17 cellular contexts compared by ENCODE assay signal in genomic region chr20:36614781-36615557, GRCh38. TPM values are rescaled to one million over a fixed set of nuclear protein-coding genes. Genes with fewer than 3 reads are reported as not detected.
DNase-seq lines count a peak whose midpoint lies in the region; ATAC-seq and TF ChIP-seq lines count a peak whose summit lies in the region.
"Had no signal": no experiment of that assay in that cellular context is flagged by ENCODE, and none has a peak within 500 bp of the region (broad histone marks: within the 10 kb centered on the region; RNA-seq: fewer than 3 reads in every experiment).

No MANE protein-coding gene starts in this region.

- WGBS in esophagus muscularis mucosa, result 84% methylated on average over 12 of the region's 14 CpGs
- 86 to 88% methylated on average over 14 of the region's 14 CpGs for WGBS in lower leg skin, 2 donors

- peak overlapping the region; percentile 62 for H3K27ac Mint-ChIP-seq in CD8-positive, alpha-beta T cell
- peak overlapping the region; percentile 52 for H3K27ac Mint-ChIP-seq in activated CD4-positive, alpha-beta memory T cell treated with anti-CD3 and anti-CD28 coated beads, Interleukin-2, amount 10 ng/mL, durations not matched to agents 7 days and 5 days
- H3K27ac Mint-ChIP-seq: endodermal cell had no signal

- POLR2A ChIA-PET in CD8-positive, alpha-beta T cell (lab: Charles Lee), result interaction anchor here (1.0 to 1.1 kb wide), 3 partner anchors 10 to 42 kb away, joined by 3 to 4 read pairs (median 3); partner anchors contain the start of gene RAB5IF
- POLR2A ChIA-PET in activated CD4-positive, alpha-beta memory T cell treated with anti-CD3 and anti-CD28 coated beads, Interleukin-2, amount 10 ng/mL, durations not matched to agents 7 days and 5 days (lab: Charles Lee), result interaction anchor here (1.2 to 3.6 kb wide), 3 partner anchors 9 to 29 kb away, joined by 3 to 32 read pairs (median 7); partner anchors contain the start of genes RAB5IF and SLA2

- DNase-seq in ACHN (peak; percentile 62), kidney tubule cell (ENCODE audit: low spot score) (peak; percentile 87), esophagus muscularis mucosa (ENCODE audit: extremely low spot score) (no peak), lower leg skin (ENCODE audit: low spot score in 2 of 2) (no peak)
- no peak for DNase-seq in CD8-positive, alpha-beta T cell
- DNase-seq in activated CD4-positive, alpha-beta memory T cell treated with anti-CD3 and anti-CD28 coated beads, Interleukin-2, amount 10 ng/mL, durations not matched to agents 7 days and 5 days, result no peak
- no peak for DNase-seq in NK-92 treated with Interleukin-12 subunit alpha and Interleukin-12 subunit beta, amount 100 ng/mL, for 24 hours (lab: John Stamatoyannopoulos, UW)
- DNase-seq: CD4-positive, CD25-positive, alpha-beta regulatory T cell; endodermal cell; gastrocnemius medialis; HCEC 1CT; NCI-H1694; NCI-H748 treated with DMSO at 0.1 percent for 48 hours; SIG-M5 had no signal

- no peak overlapping the region for H3K4me3 ChIP-seq in CD8-positive, alpha-beta T cell (ENCODE audit: low read depth, low read length)
- H3K4me3 ChIP-seq in esophagus muscularis mucosa (no peak overlapping the region), lower leg skin (ENCODE audit: low read depth, poor library complexity, severe bottlenecking) (no peak overlapping the region)
- H3K4me3 ChIP-seq: breast epithelium, gastrocnemius medialis had no signal

- no peaks in the 10 kb centered on the region for H3K9me3 ChIP-seq in CD8-positive, alpha-beta T cell (ENCODE audit: low read length)
- no peaks in the 10 kb centered on the region for H3K9me3 ChIP-seq in esophagus muscularis mucosa
- H3K9me3 ChIP-seq: breast epithelium, gastrocnemius medialis had no signal

- no peaks in the 10 kb centered on the region for H3K27me3 Mint-ChIP-seq in CD8-positive, alpha-beta T cell (ENCODE audit: low read depth)
- no peaks in the 10 kb centered on the region for H3K27me3 Mint-ChIP-seq in activated CD4-positive, alpha-beta memory T cell treated with anti-CD3 and anti-CD28 coated beads, Interleukin-2, amount 10 ng/mL, durations not matched to agents 7 days and 5 days
- H3K27me3 Mint-ChIP-seq: CD4-positive, CD25-positive, alpha-beta regulatory T cell; stimulated activated naive CD8-positive, alpha-beta T cell treated with anti-CD3 and anti-CD28 coated beads, Interleukin-15, Interleukin-2, amounts not matched to agents 100 ng/mL and 50 ng/mL, for 24 hours had no signal

- no peaks in the 10 kb centered on the region for H3K27me3 ChIP-seq in CD8-positive, alpha-beta T cell (ENCODE audit: insufficient read depth, low read length)
- no peaks in the 10 kb centered on the region for H3K27me3 ChIP-seq in esophagus muscularis mucosa
- H3K27me3 ChIP-seq: breast epithelium, gastrocnemius medialis had no signal

- peaks cover 56% of the 10 kb centered on the region for H3K36me3 Mint-ChIP-seq in CD8-positive, alpha-beta T cell
- H3K36me3 Mint-ChIP-seq in activated CD4-positive, alpha-beta memory T cell treated with anti-CD3 and anti-CD28 coated beads, Interleukin-2, amount 10 ng/mL, durations not matched to agents 7 days and 5 days (ENCODE audit: low read depth), result peaks cover 55% of the 10 kb centered on the region

- H3K27ac ChIP-seq in CD8-positive, alpha-beta T cell (ENCODE audit: low read depth, low read length), result no peak overlapping the region
- no peak overlapping the region for H3K27ac ChIP-seq in esophagus muscularis mucosa (replicated peaks in 1 of 4)
- H3K27ac ChIP-seq: gastrocnemius medialis had no signal

- no peaks in the 10 kb centered on the region for H3K9me3 Mint-ChIP-seq in CD8-positive, alpha-beta T cell
- no peaks in the 10 kb centered on the region for H3K9me3 Mint-ChIP-seq in activated CD4-positive, alpha-beta memory T cell treated with anti-CD3 and anti-CD28 coated beads, Interleukin-2, amount 10 ng/mL, durations not matched to agents 7 days and 5 days
- H3K9me3 Mint-ChIP-seq: CD4-positive, CD25-positive, alpha-beta regulatory T cell; endodermal cell; stimulated activated naive CD8-positive, alpha-beta T cell treated with anti-CD3 and anti-CD28 coated beads, Interleukin-15, Interleukin-2, amounts not matched to agents 100 ng/mL and 50 ng/mL, for 24 hours had no signal

- H3K36me3 ChIP-seq in CD8-positive, alpha-beta T cell (ENCODE audit: insufficient read depth, low read length), result peaks cover 36% of the 10 kb centered on the region
- H3K36me3 ChIP-seq in esophagus muscularis mucosa, result peaks cover 34 to 58% (median 54%) of the 10 kb centered on the region in 4 donors
- H3K36me3 ChIP-seq: breast epithelium had no signal

- no peak for TF ChIP-seq EP300 in esophagus muscularis mucosa (IDR thresholded peaks at IDR 0.05)

- TF ChIP-seq CTCF in CD8-positive, alpha-beta T cell (IDR thresholded peaks at IDR 0.05), result no peak
- TF ChIP-seq CTCF in esophagus muscularis mucosa (IDR thresholded peaks at IDR 0.05) (no peak), lower leg skin (IDR thresholded peaks at IDR 0.05) (no peak)

- no peak overlapping the region for H3K4me3 Mint-ChIP-seq in CD8-positive, alpha-beta T cell
- no peak overlapping the region for H3K4me3 Mint-ChIP-seq in activated CD4-positive, alpha-beta memory T cell treated with anti-CD3 and anti-CD28 coated beads, Interleukin-2, amount 10 ng/mL, durations not matched to agents 7 days and 5 days
- H3K4me3 Mint-ChIP-seq: CD4-positive, CD25-positive, alpha-beta regulatory T cell; endodermal cell; stimulated activated naive CD8-positive, alpha-beta T cell treated with anti-CD3 and anti-CD28 coated beads, Interleukin-15, Interleukin-2, amounts not matched to agents 100 ng/mL and 50 ng/mL, for 24 hours had no signal

- TF ChIP-seq POLR2A in esophagus muscularis mucosa (IDR thresholded peaks at IDR 0.05; ENCODE audit: low read depth) (no peak), lower leg skin (IDR thresholded peaks at IDR 0.05) (no peak)

- CTCF ChIA-PET in CD8-positive, alpha-beta T cell (lab: Charles Lee), result interaction anchor here (1.1 to 4.5 kb wide), 4 partner anchors 9 to 140 kb away, joined by 4 to 56 read pairs (median 4); partner anchors contain the start of genes RAB5IF and SLA2
- CTCF ChIA-PET in activated CD4-positive, alpha-beta memory T cell treated with anti-CD3 and anti-CD28 coated beads, Interleukin-2, amount 10 ng/mL, durations not matched to agents 7 days and 5 days (lab: Charles Lee), result interaction anchor here (1.1 to 1.4 kb wide), 4 partner anchors 9 to 159 kb away, joined by 3 to 4 read pairs (median 3); partner anchors contain the start of genes DSN1, RAB5IF and TGIF2

- no peaks in the 10 kb centered on the region for H3K4me1 ChIP-seq in CD8-positive, alpha-beta T cell (ENCODE audit: insufficient read depth, low read length)
- H3K4me1 ChIP-seq in esophagus muscularis mucosa, result no peaks in the 10 kb centered on the region
- H3K4me1 ChIP-seq: breast epithelium, gastrocnemius medialis had no signal

- H3K4me1 Mint-ChIP-seq in CD8-positive, alpha-beta T cell (ENCODE audit: low read depth), result peaks cover 16% of the 10 kb centered on the region
- peaks cover 9% of the 10 kb centered on the region for H3K4me1 Mint-ChIP-seq in activated CD4-positive, alpha-beta memory T cell treated with anti-CD3 and anti-CD28 coated beads, Interleukin-2, amount 10 ng/mL, durations not matched to agents 7 days and 5 days
- H3K4me1 Mint-ChIP-seq: endodermal cell had no signal

- intact Hi-C loops in CD8-positive, alpha-beta T cell (cut with DNase I, micrococcal nuclease), result loop anchor here in 1 of 2 experiments (5.0 kb wide), 1 partner anchor 272 kb away; no protein-coding TSS in a partner anchor
- intact Hi-C loops in esophagus muscularis mucosa (cut with DNase I), result no loop called here
- intact Hi-C loops in lower leg skin (cut with DNase I; ENCODE audit: low total_unique reads), result no loop called here

- no peak for ATAC-seq in CD8-positive, alpha-beta T cell

- in situ Hi-C loops in ACHN (cut with HindIII; ENCODE audit: low pct_ligation_motif_present, low pct_unique_long_range_greater_than_20kb, low sequenced_read_pairs), result no loop called here

RNA-seq across cellular contexts. Expression of gene RAB5IF, which starts 9.4 kb away (rescaled TPM):
- total RNA-seq in CD8-positive, alpha-beta T cell, result 100 to 1,000 TPM; 106 to 108 TPM
- total RNA-seq in activated CD4-positive, alpha-beta memory T cell treated with anti-CD3 and anti-CD28 coated beads, Interleukin-2, amount 10 ng/mL, durations not matched to agents 7 days and 5 days, result 10 to 100 TPM; 92.8 to 94.1 TPM
- total RNA-seq in esophagus muscularis mucosa (10 to 100 TPM; 60.2 to 94.8 (median 81.6) TPM), lower leg skin (10 to 100 TPM; 57.3 to 75.5 (median 61.3) TPM)

RNA-seq across cellular contexts. Expression of gene SLA2, which starts 31.0 kb away (rescaled TPM):
- total RNA-seq in CD8-positive, alpha-beta T cell, result 10 to 100 TPM; 58.5 to 60.3 TPM
- total RNA-seq in activated CD4-positive, alpha-beta memory T cell treated with anti-CD3 and anti-CD28 coated beads, Interleukin-2, amount 10 ng/mL, durations not matched to agents 7 days and 5 days, result 10 to 100 TPM; 78.6 to 79.9 TPM
- under 1 TPM; 0.26 to 0.99 (median 0.35) TPM for total RNA-seq in esophagus muscularis mucosa
- under 1 TPM in 3 of 4 donors, not detected in 1; 0.23 to 0.52 (median 0.52) TPM for total RNA-seq in lower leg skin
- total RNA-seq: gastrocnemius medialis, LHCN-M2 had no signal

RNA-seq across cellular contexts. Expression of gene TGIF2, which starts 41.6 kb away (rescaled TPM):
- total RNA-seq in CD8-positive, alpha-beta T cell, result 10 to 100 TPM; 50.4 to 51.1 TPM
- total RNA-seq in activated CD4-positive, alpha-beta memory T cell treated with anti-CD3 and anti-CD28 coated beads, Interleukin-2, amount 10 ng/mL, durations not matched to agents 7 days and 5 days, result 10 to 100 TPM; 28.0 to 33.5 TPM
- total RNA-seq in esophagus muscularis mucosa (10 to 100 TPM in 2 of 4 donors, 1 to 10 TPM in 2; 5.8 to 18.5 (median 10.6) TPM), lower leg skin (10 to 100 TPM in 2 of 4 donors, 1 to 10 TPM in 2; 6.5 to 10.5 (median 9.5) TPM)

Comparison
In these comparisons a context has a peak if more than half of its experiments do, and no peak if none do; other contexts are left out.
1. DNase-seq: peak in ACHN (single experiment) and kidney tubule cell (single experiment); none in CD8-positive, alpha-beta T cell (0 of 7), activated CD4-positive, alpha-beta memory T cell treated with anti-CD3 and anti-CD28 coated beads, Interleukin-2, amount 10 ng/mL, durations not matched to agents 7 days and 5 days (single experiment), esophagus muscularis mucosa (single experiment), lower leg skin (0 of 2) and NK-92 treated with Interleukin-12 subunit alpha and Interleukin-12 subunit beta, amount 100 ng/mL, for 24 hours (single experiment).
2. RNA of gene SLA2, which starts 31.0 kb away (total RNA-seq): 78.6 to 79.9 TPM in activated CD4-positive, alpha-beta memory T cell treated with anti-CD3 and anti-CD28 coated beads, Interleukin-2, amount 10 ng/mL, durations not matched to agents 7 days and 5 days and 58.5 to 60.3 TPM in CD8-positive, alpha-beta T cell; 0.23 to 0.52 TPM in lower leg skin and 0.26 to 0.99 TPM in esophagus muscularis mucosa; every median in the first group is over 10 times any median in the second.